Comparison of ENCODE assay signal across 27 cellular contexts in the genomic region with DNA sequence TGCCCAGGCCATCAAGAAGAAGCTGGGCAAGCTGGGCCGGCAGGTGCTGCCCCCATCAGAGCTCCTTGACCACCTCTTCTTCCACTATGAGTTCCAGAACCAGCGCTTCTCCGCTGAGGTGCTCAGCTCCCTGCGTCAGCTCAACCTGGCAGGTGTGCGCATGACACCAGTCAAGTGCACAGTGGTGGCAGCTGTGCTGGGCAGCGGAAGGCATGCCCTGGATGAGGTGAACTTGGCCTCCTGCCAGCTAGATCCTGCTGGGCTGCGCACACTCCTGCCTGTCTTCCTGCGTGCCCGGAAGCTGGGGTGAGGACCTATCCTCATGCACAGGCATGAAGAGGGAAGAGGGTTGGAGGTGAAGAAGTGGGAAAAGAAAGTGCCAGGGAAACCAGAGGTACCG. TPM values are rescaled to one million over a fixed set of nuclear protein-coding genes. Genes with fewer than 3 reads are reported as not detected.
DNase-seq lines count a peak whose midpoint lies in the region; ATAC-seq, FAIRE-seq and TF ChIP-seq lines count a peak whose summit lies in the region.
"Had no signal": no experiment of that assay in that cellular context is flagged by ENCODE, and none has a peak within 500 bp of the region (broad histone marks: within the 10 kb centered on the region; RNA-seq: fewer than 3 reads in every experiment).

No MANE protein-coding gene starts in this region.

- no peaks in the 10 kb centered on the region for H3K27me3 ChIP-seq in pancreas
- H3K27me3 ChIP-seq: BLaER1, breast epithelium, dorsolateral prefrontal cortex, gastrocnemius medialis had no signal

- H3K36me3 Mint-ChIP-seq in chondrocyte (ENCODE audit: low read depth), result peaks cover 13% of the 10 kb centered on the region

- H3K27ac ChIP-seq in pancreas, result no peak overlapping the region
- H3K27ac ChIP-seq: BLaER1, breast epithelium, dorsolateral prefrontal cortex, gastrocnemius medialis had no signal

- intact Hi-C loops in pancreas (cut with DNase I), result no loop called here

- no peak overlapping the region for H3K4me3 Mint-ChIP-seq in chondrocyte (ENCODE audit: unreplicated experiment)
- H3K4me3 Mint-ChIP-seq: activated naive CD8-positive, alpha-beta T cell treated with anti-CD3 and anti-CD28 coated beads for 36 hours; activated T-helper 1 cell treated with anti-CD3 and anti-CD28 coated beads, Interleukin-12 subunit alpha, Interleukin-12 subunit beta, Interleukin-2, Interleukin-4 antibody, amounts not matched to agents 30 ng/mL and 10 ng/mL and 1 ng/mL, durations not matched to agents 14 hours and 24 hours and 36 hours; mesothelial cell of epicardium; neural crest cell had no signal

- FAIRE-seq in pancreas (lab: Jason Lieb, UNC), result no peak
- FAIRE-seq: HTR-8/SVneo had no signal

- peaks cover 12% of the 10 kb centered on the region for H3K4me1 Mint-ChIP-seq in chondrocyte (ENCODE audit: low read depth)

- no peaks in the 10 kb centered on the region for H3K9me3 ChIP-seq in pancreas
- H3K9me3 ChIP-seq: BLaER1, breast epithelium, gastrocnemius medialis had no signal

- H3K4me1 ChIP-seq in pancreas, result no peaks in the 10 kb centered on the region
- H3K4me1 ChIP-seq: breast epithelium, gastrocnemius medialis had no signal

- no peaks in the 10 kb centered on the region for H3K27me3 Mint-ChIP-seq in chondrocyte (ENCODE audit: low read depth)
- H3K27me3 Mint-ChIP-seq: activated naive CD8-positive, alpha-beta T cell treated with anti-CD3 and anti-CD28 coated beads for 36 hours had no signal

- peak; percentile 48 to 70 for DNase-seq in NCI-H2081 (lab: John Stamatoyannopoulos, UW)
- DNase-seq in NCI-H2081 treated with DMSO at 0.1 percent for 48 hours (lab: John Stamatoyannopoulos, UW), result no peak
- peak; percentile 67 for DNase-seq in NCI-H187 treated with DMSO at 0.1 percent for 48 hours (lab: John Stamatoyannopoulos, UW)
- DNase-seq in NCI-H748 (lab: John Stamatoyannopoulos, UW; ENCODE audit: unreplicated experiment), result peak; percentile 92
- DNase-seq in pancreas, result peak in 2 of 6 donors; percentile 27 to 78
- DNase-seq in chondrocyte (ENCODE audit: low spot score), result no peak
- no peak for DNase-seq in superior temporal gyrus (ENCODE audit: extremely low spot score)
- DNase-seq: 8988T; activated naive CD8-positive, alpha-beta T cell treated with anti-CD3 and anti-CD28 coated beads for 36 hours; DND-41; dorsolateral prefrontal cortex; gastrocnemius medialis; left cardiac atrium; NCI-H446 treated with DMSO at 0.1 percent for 48 hours; OCI-M1 had no signal

- H3K36me3 ChIP-seq in pancreas, result peaks cover 0 to 7% (median 3%) of the 10 kb centered on the region in 3 donors
- H3K36me3 ChIP-seq: breast epithelium had no signal

- no peak overlapping the region for H3K27ac Mint-ChIP-seq in chondrocyte (ENCODE audit: unreplicated experiment)
- H3K27ac Mint-ChIP-seq: activated naive CD8-positive, alpha-beta T cell treated with anti-CD3 and anti-CD28 coated beads for 36 hours; activated T-helper 1 cell treated with anti-CD3 and anti-CD28 coated beads, Interleukin-12 subunit alpha, Interleukin-12 subunit beta, Interleukin-2, Interleukin-4 antibody, amounts not matched to agents 30 ng/mL and 10 ng/mL and 1 ng/mL, durations not matched to agents 14 hours and 24 hours and 36 hours; mesothelial cell of epicardium had no signal

- H3K4me3 ChIP-seq in pancreas, result no peak overlapping the region
- H3K4me3 ChIP-seq: BLaER1, breast epithelium, dorsolateral prefrontal cortex, gastrocnemius medialis had no signal

- H3K9me3 Mint-ChIP-seq in chondrocyte (ENCODE audit: low read depth), result no peaks in the 10 kb centered on the region
- H3K9me3 Mint-ChIP-seq: activated naive CD8-positive, alpha-beta T cell treated with anti-CD3 and anti-CD28 coated beads for 36 hours; activated T-helper 1 cell treated with anti-CD3 and anti-CD28 coated beads, Interleukin-12 subunit alpha, Interleukin-12 subunit beta, Interleukin-2, Interleukin-4 antibody, amounts not matched to agents 30 ng/mL and 10 ng/mL and 1 ng/mL, durations not matched to agents 14 hours and 24 hours and 36 hours; mesothelial cell of epicardium; neural crest cell had no signal

- TF ChIP-seq CTCF in pancreas (IDR thresholded peaks at IDR 0.05), result no peak
- no peak for TF ChIP-seq CTCF in chondrocyte (IDR thresholded peaks at IDR 0.05)

- 93% methylated on average over 10 of the region's 10 CpGs for WGBS in pancreas, 2 donors

- peak in 3 of 4 donors; percentile 28 to 84 (median 76) for ATAC-seq in pancreas
- ATAC-seq in GM18511 (IDR thresholded peaks at IDR 0.05; ENCODE audit: unreplicated experiment), result no peak
- ATAC-seq: activated CD4-positive, CD25-positive, alpha-beta regulatory T cell treated with anti-CD3 and anti-CD28 coated beads, Interleukin-2, amount 50 U/mL, for 24 hours; gastrocnemius medialis; left cardiac atrium had no signal

RNA-seq across cellular contexts. Expression of a gene that starts 5.3 kb away (rescaled TPM):
- total RNA-seq in pancreas (1 to 10 TPM in 2 of 6 donors, under 1 TPM in 3, not detected in 1; 0.38 to 1.6 (median 0.84) TPM), chondrocyte (not detected in 3 replicates)
- 1 to 10 TPM; 2.5 to 4.7 TPM for polyA plus RNA-seq in pancreas
- total RNA-seq: activated naive CD8-positive, alpha-beta T cell treated with anti-CD3 and anti-CD28 coated beads for 36 hours; activated T-helper 1 cell treated with anti-CD3 and anti-CD28 coated beads, Interleukin-12 subunit alpha, Interleukin-12 subunit beta, Interleukin-2, Interleukin-4 antibody, amounts not matched to agents 30 ng/mL and 10 ng/mL and 1 ng/mL, durations not matched to agents 14 hours and 24 hours and 36 hours; epithelial cell of proximal tubule; M059J; SK-MEL-5; temporal lobe had no signal

RNA-seq across cellular contexts. Expression of a gene that starts 11.5 kb away (rescaled TPM):
- total RNA-seq in pancreas (10 to 100 TPM in 1 of 6 donors, 1 to 10 TPM in 5; 6.9 to 12.6 (median 7.5) TPM), chondrocyte (13.0 to 20.1 TPM (median 19.2 TPM) in 3 replicates)
- polyA plus RNA-seq in pancreas, result 1 to 10 TPM; 6.5 to 7.9 TPM

RNA-seq across cellular contexts. Expression of a gene that starts 26.2 kb away (rescaled TPM):
- total RNA-seq in pancreas, result 1 to 10 TPM; 3.3 to 9.8 (median 4.3) TPM
- 1 to 10 TPM; 2.0 to 2.6 TPM for polyA plus RNA-seq in pancreas
- 17.8 to 25.8 TPM (median 25.5 TPM) in 3 replicates for total RNA-seq in chondrocyte

RNA-seq across cellular contexts. Expression of a gene that starts 31.1 kb away (rescaled TPM):
- total RNA-seq in pancreas (not detected), chondrocyte (0.80 to 2.5 TPM (median 2.0 TPM) in 3 replicates)
- under 1 TPM; 0.11 to 0.21 TPM for polyA plus RNA-seq in pancreas
- total RNA-seq: activated T-helper 1 cell treated with anti-CD3 and anti-CD28 coated beads, Interleukin-12 subunit alpha, Interleukin-12 subunit beta, Interleukin-2, Interleukin-4 antibody, amounts not matched to agents 30 ng/mL and 10 ng/mL and 1 ng/mL, durations not matched to agents 14 hours and 24 hours and 36 hours; epithelial cell of proximal tubule; gastrocnemius medialis; M059J had no signal

RNA-seq across cellular contexts. Expression of a gene that starts 58.6 kb away (rescaled TPM):
- total RNA-seq in pancreas, result 10 to 100 TPM in 3 of 6 donors, 1 to 10 TPM in 3; 8.6 to 19.3 (median 11.3) TPM
- polyA plus RNA-seq in pancreas, result 10 to 100 TPM; 16.7 to 21.3 TPM
- 16.9 to 22.9 TPM (median 21.9 TPM) in 3 replicates for total RNA-seq in chondrocyte

Comparison
In these comparisons a context has a peak if more than half of its experiments do, and no peak if none do; other contexts are left out.
1. DNase-seq: peak in NCI-H2081 (2 of 2), NCI-H187 treated with DMSO at 0.1 percent for 48 hours (single experiment) and NCI-H748 (single experiment); none in NCI-H2081 treated with DMSO at 0.1 percent for 48 hours (single experiment), chondrocyte (single experiment) and superior temporal gyrus (single experiment).